Comparison of ENCODE assay signal across 1 cellular context in genomic region chr7:47370461-47371042, GRCh38.
TF ChIP-seq lines count a peak whose summit lies in the region.

No MANE protein-coding gene starts in this region.

TF ChIP-seq in H1, 55 proteins besides CTCF, POLR2A, EP300 and RAD21:
- TF ChIP-seq SIN3A (conservative IDR thresholded peaks at IDR 0.05 in 1 of 2, IDR thresholded peaks at IDR 0.05 in 1 of 2; ENCODE audit: low read depth in 1 of 2, low read length in 2 of 2) (no peak), MAX (IDR thresholded peaks at IDR 0.05) (peak; percentile 69), POLR2AphosphoS5 (IDR thresholded peaks at IDR 0.05; ENCODE audit: low read depth, low read length) (no peak), TBP (IDR thresholded peaks at IDR 0.05; ENCODE audit: low read depth, low read length) (no peak), JUND (IDR thresholded peaks at IDR 0.05; ENCODE audit: low read length) (no peak), CHD2 (IDR thresholded peaks at IDR 0.05; ENCODE audit: low read length) (no peak), TCF12 (IDR thresholded peaks at IDR 0.05; ENCODE audit: low read depth, low read length) (no peak), CHD1 (IDR thresholded peaks at IDR 0.05; ENCODE audit: low read depth, low read length) (no peak), PHF8 (conservative IDR thresholded peaks at IDR 0.05; ENCODE audit: low read depth, low read length) (no peak), ZNF274 (IDR thresholded peaks at IDR 0.05; ENCODE audit: borderline replicate concordance, extremely low read depth, low read length) (no peak), E2F6 (IDR thresholded peaks at IDR 0.05) (peak; percentile 94)
